Comparison of ENCODE assay signal across 8 cellular contexts in genomic region chr9:114738581-114739316, GRCh38. TPM values are rescaled to one million over a fixed set of nuclear protein-coding genes. Genes with fewer than 3 reads are reported as not detected.
DNase-seq lines count a peak whose midpoint lies in the region; ATAC-seq and TF ChIP-seq lines count a peak whose summit lies in the region.

No MANE protein-coding gene starts in this region.

- H3K27ac ChIP-seq in SU-DHL-6 (ENCODE audit: low read depth, low read length): no peak overlapping the region
- no peak overlapping the region for H3K27ac ChIP-seq in prostate gland

- H3K9me3 Mint-ChIP-seq in activated naive CD8-positive, alpha-beta T cell (ENCODE audit: low read depth): no peaks in the 10 kb centered on the region
- H3K9me3 Mint-ChIP-seq in glutamatergic neuron (ENCODE audit: unreplicated experiment): no peaks in the 10 kb centered on the region

- H3K79me2 ChIP-seq in SU-DHL-6 (ENCODE audit: insufficient read depth, low read length): no peaks in the 10 kb centered on the region

- TF ChIP-seq POLR2A in prostate gland (IDR thresholded peaks at IDR 0.05): no peak

- no peaks in the 10 kb centered on the region for H3K9me2 ChIP-seq in SU-DHL-6 (replicated peaks; ENCODE audit: insufficient read depth, low read length)

- H3K9me3 ChIP-seq in SU-DHL-6 (ENCODE audit: insufficient read depth, low read length) (no peaks in the 10 kb centered on the region), prostate gland (no peaks in the 10 kb centered on the region)

- no peak overlapping the region for H2AFZ ChIP-seq in SU-DHL-6 (ENCODE audit: low read depth, low read length, severe bottlenecking)

- H3K27me3 Mint-ChIP-seq in activated naive CD8-positive, alpha-beta T cell: no peaks in the 10 kb centered on the region
- peaks cover 2% of the 10 kb centered on the region for H3K27me3 Mint-ChIP-seq in glutamatergic neuron (ENCODE audit: unreplicated experiment)

- peaks cover 56% of the 10 kb centered on the region for H3K4me1 Mint-ChIP-seq in activated naive CD8-positive, alpha-beta T cell (ENCODE audit: low read depth)
- no peaks in the 10 kb centered on the region for H3K4me1 Mint-ChIP-seq in glutamatergic neuron (ENCODE audit: low read depth, unreplicated experiment)

- H3K4me2 ChIP-seq in SU-DHL-6 (ENCODE audit: low read depth, low read length, poor library complexity, severe bottlenecking): no peak overlapping the region

- peak; percentile 75 for ATAC-seq in GM19452 (IDR thresholded peaks at IDR 0.05; ENCODE audit: unreplicated experiment)
- no peak for ATAC-seq in GM19397 (IDR thresholded peaks at IDR 0.05; ENCODE audit: unreplicated experiment)

- H3K36me3 ChIP-seq in SU-DHL-6 (ENCODE audit: low read length) (no peaks in the 10 kb centered on the region), prostate gland (no peaks in the 10 kb centered on the region)

- H3K27me3 ChIP-seq in SU-DHL-6 (ENCODE audit: low read length) (no peaks in the 10 kb centered on the region), prostate gland (replicated peaks; ENCODE audit: insufficient read depth) (no peaks in the 10 kb centered on the region)

- TF ChIP-seq CTCF in AG10803 (conservative IDR thresholded peaks at IDR 0.05; ENCODE audit: low read length): peak; percentile 93
- TF ChIP-seq CTCF in SU-DHL-6 (IDR thresholded peaks at IDR 0.05; ENCODE audit: insufficient read depth, low read length, poor library complexity, severe bottlenecking): peak; percentile 78
- peak; percentile 95 for TF ChIP-seq CTCF in glutamatergic neuron (IDR thresholded peaks at IDR 0.05; ENCODE audit: partially characterized antibody, unreplicated experiment)
- TF ChIP-seq CTCF in prostate gland (IDR thresholded peaks at IDR 0.05): peak; percentile 75 to 94 (median 92)

- DNase-seq in AG10803 (ENCODE audit: low read depth) (peak; percentile 89), NAMALWA (ENCODE audit: low spot score) (peak; percentile 83), glutamatergic neuron (peak; percentile 65), prostate gland (ENCODE audit: low spot score) (peak; percentile 66)

- no peak overlapping the region for H3K4me3 ChIP-seq in AG10803 (ENCODE audit: low read length)
- no peak overlapping the region for H3K4me3 ChIP-seq in SU-DHL-6 (ENCODE audit: insufficient read depth, low read length, poor library complexity, severe bottlenecking)
- no peak overlapping the region for H3K4me3 ChIP-seq in prostate gland

- WGBS in prostate gland: 34% methylated on average over 8 of the region's 8 CpGs

- H3K36me3 Mint-ChIP-seq in activated naive CD8-positive, alpha-beta T cell: no peaks in the 10 kb centered on the region
- no peaks in the 10 kb centered on the region for H3K36me3 Mint-ChIP-seq in glutamatergic neuron (ENCODE audit: unreplicated experiment)

- intact Hi-C loops in prostate gland (cut with DNase I): loop anchor here (2.0 to 5.0 kb wide), 2 partner anchors 174 to 274 kb away; no protein-coding TSS in a partner anchor

- no peaks in the 10 kb centered on the region for H3F3A ChIP-seq in SU-DHL-6 (ENCODE audit: insufficient read depth)

- peak overlapping the region; percentile 51 for H3K4me3 Mint-ChIP-seq in activated naive CD8-positive, alpha-beta T cell
- H3K4me3 Mint-ChIP-seq in glutamatergic neuron (ENCODE audit: unreplicated experiment): no peak overlapping the region

- H3K27ac Mint-ChIP-seq in activated naive CD8-positive, alpha-beta T cell: peak overlapping the region; percentile 96
- no peak overlapping the region for H3K27ac Mint-ChIP-seq in glutamatergic neuron (ENCODE audit: unreplicated experiment)

- H3K9ac ChIP-seq in SU-DHL-6 (ENCODE audit: low read length): no peak overlapping the region

- H3K4me1 ChIP-seq in prostate gland (replicated peaks): no peaks in the 10 kb centered on the region

- no peaks in the 10 kb centered on the region for H4K20me1 ChIP-seq in SU-DHL-6 (ENCODE audit: low read depth, low read length)

RNA-seq across cellular contexts. Expression of gene TEX48, which starts 56.8 kb away (rescaled TPM):
- total RNA-seq in glutamatergic neuron (ENCODE audit: unreplicated experiment): not detected
- not detected for total RNA-seq in prostate gland
